ENCODE assay signal across 8 cellular contexts in the genomic region with DNA sequence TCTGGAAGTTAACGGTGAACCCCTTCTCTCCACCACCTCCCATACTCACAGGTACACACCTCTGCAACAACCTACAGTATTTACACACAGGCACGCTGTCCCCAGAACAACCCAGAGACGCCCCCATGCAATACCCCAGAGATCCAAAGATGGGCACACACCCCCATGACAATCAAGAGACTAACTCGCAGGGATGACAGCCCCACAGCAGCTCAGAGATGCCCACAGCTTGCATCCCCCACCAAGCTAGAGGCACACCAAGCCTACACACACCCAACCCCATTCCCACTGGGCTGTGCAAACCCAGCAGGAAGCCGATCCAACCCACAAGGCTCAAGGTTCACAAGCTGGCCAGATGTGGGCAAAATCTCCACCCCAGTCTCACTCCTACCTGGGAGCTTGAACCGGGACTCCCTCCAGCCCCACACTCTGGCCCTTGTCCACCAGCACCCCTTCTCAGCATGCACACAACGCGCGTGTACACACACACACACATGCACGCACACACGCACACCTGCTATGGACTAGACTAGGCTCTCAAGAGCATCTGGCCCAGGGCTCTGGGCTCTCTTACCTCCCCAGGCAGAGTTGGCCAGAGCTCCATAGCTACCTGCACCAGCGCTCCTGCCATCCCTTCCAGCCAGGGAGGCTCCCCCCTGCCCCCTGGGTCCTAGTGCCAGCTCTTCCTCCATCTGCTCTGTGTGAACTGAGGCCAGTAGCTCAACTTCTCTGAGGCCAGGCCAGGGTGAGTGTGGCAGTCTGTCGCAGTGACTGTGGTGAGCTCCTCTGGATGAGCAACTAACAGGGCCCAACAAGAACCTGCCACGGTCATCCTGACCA. TPM values are rescaled to one million over a fixed set of nuclear protein-coding genes. Genes with fewer than 3 reads are reported as not detected.
DNase-seq lines count a peak whose midpoint lies in the region; ATAC-seq and TF ChIP-seq lines count a peak whose summit lies in the region.

No MANE protein-coding gene starts in this region.

- no peak for ATAC-seq in HG03469 (IDR thresholded peaks at IDR 0.05; ENCODE audit: unreplicated experiment)

- H3K4me3 Mint-ChIP-seq in mesothelial cell of epicardium, result peak overlapping the region; percentile 68

- peaks cover 29% of the 10 kb centered on the region for H3K4me1 Mint-ChIP-seq in mesothelial cell of epicardium

- H3K36me3 ChIP-seq in brain microvascular endothelial cell (replicated peaks), result no peaks in the 10 kb centered on the region

- in situ Hi-C loops in brain microvascular endothelial cell (cut with HindIII; ENCODE audit: low pct_ligation_motif_present, low sequenced_read_pairs), result no loop called here
- in situ Hi-C loops in GM13977 (cut with MboI; ENCODE audit: low pct_unique_long_range_greater_than_20kb, low sequenced_read_pairs, unreplicated experiment), result no loop called here

- H3K4me3 ChIP-seq in brain microvascular endothelial cell (ENCODE audit: low read depth, low read length), result peak overlapping the region; percentile 20

- DNase-seq in NCI-H1436 (lab: John Stamatoyannopoulos, UW), result peak; percentile 31
- no peak for DNase-seq in NCI-H1436 treated with DMSO at 0.1 percent for 48 hours (lab: John Stamatoyannopoulos, UW)
- DNase-seq in NCI-H146 treated with DMSO at 0.1 percent for 48 hours (lab: John Stamatoyannopoulos, UW; ENCODE audit: unreplicated experiment), result peak; percentile 19
- no peak for DNase-seq in brain microvascular endothelial cell
- DNase-seq in mesothelial cell of epicardium (ENCODE audit: low spot score in 2 of 2, unreplicated experiment in 2 of 2), result no peak
- DNase-seq in Kasumi-1 (lab: John Stamatoyannopoulos, UW), result no peak
- no peak for DNase-seq in GM13977 (ENCODE audit: low spot score)

- H3K27ac ChIP-seq in brain microvascular endothelial cell, result no peak overlapping the region

- TF ChIP-seq CTCF in brain microvascular endothelial cell (IDR thresholded peaks at IDR 0.05; ENCODE audit: low read depth, low read length, missing control alignments) (no peak), mesothelial cell of epicardium (IDR thresholded peaks at IDR 0.05; ENCODE audit: unreplicated experiment) (no peak), GM13977 (IDR thresholded peaks at IDR 0.05; ENCODE audit: extremely low read depth, insufficient read depth, missing control alignments) (no peak)

- no peaks in the 10 kb centered on the region for H3K27me3 ChIP-seq in brain microvascular endothelial cell (replicated peaks)

- no peaks in the 10 kb centered on the region for H3K36me3 Mint-ChIP-seq in mesothelial cell of epicardium

- H3K27me3 Mint-ChIP-seq in mesothelial cell of epicardium (ENCODE audit: low read depth), result no peaks in the 10 kb centered on the region

- no peak overlapping the region for H3K27ac Mint-ChIP-seq in mesothelial cell of epicardium

- H3K9me3 Mint-ChIP-seq in mesothelial cell of epicardium, result no peaks in the 10 kb centered on the region

RNA-seq across cellular contexts. Expression of a gene that starts 11.5 kb away (rescaled TPM):
- total RNA-seq in mesothelial cell of epicardium, result 51.1 to 54.9 TPM (median 54.7 TPM) in 3 replicates

RNA-seq across cellular contexts. Expression of a gene that starts 30.1 kb away (rescaled TPM):
- 154 to 163 TPM (median 155 TPM) in 3 replicates for total RNA-seq in mesothelial cell of epicardium

RNA-seq across cellular contexts. Expression of a gene that starts 31.9 kb away (rescaled TPM):
- total RNA-seq in mesothelial cell of epicardium, result 44.0 to 48.0 TPM (median 45.0 TPM) in 3 replicates

Comparison
In these comparisons a context has a peak if more than half of its experiments do, and no peak if none do; other contexts are left out.
1. DNase-seq: peak in NCI-H1436 (single experiment) and NCI-H146 treated with DMSO at 0.1 percent for 48 hours (single experiment); none in NCI-H1436 treated with DMSO at 0.1 percent for 48 hours (single experiment), brain microvascular endothelial cell (single experiment), mesothelial cell of epicardium (0 of 2), Kasumi-1 (0 of 2) and GM13977 (single experiment).